Comparison of ENCODE assay signal across 9 cellular contexts in genomic region chr18:9684901-9685738, GRCh38. TPM values are rescaled to one million over a fixed set of nuclear protein-coding genes. Genes with fewer than 3 reads are reported as not detected.
DNase-seq lines count a peak whose midpoint lies in the region; ATAC-seq and TF ChIP-seq lines count a peak whose summit lies in the region.
"Had no signal": no experiment of that assay in that cellular context is flagged by ENCODE, and none has a peak within 500 bp of the region (broad histone marks: within the 10 kb centered on the region; RNA-seq: fewer than 3 reads in every experiment).

No MANE protein-coding gene starts in this region.

- no peaks in the 10 kb centered on the region for H3K9me3 Mint-ChIP-seq in HFFc6
- H3K9me3 Mint-ChIP-seq: immature natural killer cell had no signal

- peak overlapping the region; percentile 66 for H3K27ac Mint-ChIP-seq in HFFc6
- H3K27ac Mint-ChIP-seq: immature natural killer cell had no signal

- peaks cover 46% of the 10 kb centered on the region for H3K4me1 Mint-ChIP-seq in HFFc6 (ENCODE audit: low read depth)
- H3K4me1 Mint-ChIP-seq: immature natural killer cell had no signal

- no peaks in the 10 kb centered on the region for H3K36me3 Mint-ChIP-seq in HFFc6 (ENCODE audit: low read depth)
- H3K36me3 Mint-ChIP-seq: immature natural killer cell had no signal

- TF ChIP-seq CTCF in HFFc6 (IDR thresholded peaks at IDR 0.05) (no peak), right atrium auricular region (IDR thresholded peaks at IDR 0.05) (no peak)

- ATAC-seq in HG02759 (IDR thresholded peaks at IDR 0.05; ENCODE audit: unreplicated experiment): no peak
- no peak for ATAC-seq in HG02938 (IDR thresholded peaks at IDR 0.05; ENCODE audit: unreplicated experiment)

- H3K9me3 ChIP-seq in right atrium auricular region (no peaks in the 10 kb centered on the region), subcutaneous abdominal adipose tissue (ENCODE audit: control insufficient read depth in 5 of 5, low read length in 5 of 5) (no peaks in the 10 kb centered on the region)

- H3K4me3 Mint-ChIP-seq in HFFc6: peak overlapping the region; percentile 81
- H3K4me3 Mint-ChIP-seq: immature natural killer cell had no signal

- peak; percentile 5 for DNase-seq in HFFc6
- peak; percentile 93 for DNase-seq in amniotic epithelial cell (ENCODE audit: low read depth)
- peak; percentile 77 for DNase-seq in right atrium auricular region (ENCODE audit: low spot score)
- DNase-seq in DMS53 treated with DMSO at 0.1 percent for 48 hours (lab: John Stamatoyannopoulos, UW; ENCODE audit: unreplicated experiment): no peak
- no peak for DNase-seq in stimulated activated CD4-positive, alpha-beta T cell treated with anti-CD3 and anti-CD28 coated beads, Interleukin-4, amount 100 ng/mL, for 1 hour
- DNase-seq: immature natural killer cell had no signal

- H3K27me3 ChIP-seq in right atrium auricular region: no peaks in the 10 kb centered on the region
- H3K27me3 ChIP-seq in subcutaneous abdominal adipose tissue (ENCODE audit: control insufficient read depth in 5 of 5, insufficient read depth in 4 of 5, low read length in 5 of 5): no peaks in the 10 kb centered on the region

- H3K9ac ChIP-seq in subcutaneous abdominal adipose tissue (ENCODE audit: low read length in 5 of 5): peak overlapping the region in 2 of 5 donors; percentile 25 to 43

- H3K4me3 ChIP-seq in right atrium auricular region (no peak overlapping the region), subcutaneous abdominal adipose tissue (ENCODE audit: low read depth in 1 of 5, low read length in 5 of 5) (peak overlapping the region in 2 of 5 donors; percentile 12 to 33)

- H3K27ac ChIP-seq in right atrium auricular region (peak overlapping the region; percentile 76 to 78), subcutaneous abdominal adipose tissue (ENCODE audit: low read depth, low read length) (peak overlapping the region; percentile 19)

- H3K4me1 ChIP-seq in right atrium auricular region (peaks cover 3 to 27% of the 10 kb centered on the region in 2 donors), subcutaneous abdominal adipose tissue (ENCODE audit: control insufficient read depth in 5 of 5, insufficient read depth in 5 of 5, low read length in 5 of 5) (peaks cover 0 to 19% (median 18%) of the 10 kb centered on the region in 5 donors)

- H3K27me3 Mint-ChIP-seq in HFFc6 (ENCODE audit: insufficient read depth): no peaks in the 10 kb centered on the region; the same call in 1 of the 2 replicates

- no peaks in the 10 kb centered on the region for H3K36me3 ChIP-seq in right atrium auricular region
- H3K36me3 ChIP-seq in subcutaneous abdominal adipose tissue (ENCODE audit: control insufficient read depth in 5 of 5, insufficient read depth in 5 of 5, low read length in 5 of 5): no peaks in the 10 kb centered on the region

RNA-seq across cellular contexts. Expression of gene RAB31, which starts 23.0 kb away (rescaled TPM):
- total RNA-seq in HFFc6 (2021; fragmentation: NEBNext Ultra II Directional; extraction: Animal tissue kit (Norgen Biotek cat#: 25700)): 10 to 100 TPM; 29.4 to 47.5 (median 43.5) TPM
- 10 to 100 TPM in 1 of 2 donors, 1 to 10 TPM in 1; 9.9 to 29.2 TPM for total RNA-seq in right atrium auricular region

Comparison
In these comparisons a context has a peak if more than half of its experiments do, and no peak if none do; other contexts are left out.
1. DNase-seq: peak in HFFc6 (single experiment), amniotic epithelial cell (single experiment) and right atrium auricular region (single experiment); none in DMS53 treated with DMSO at 0.1 percent for 48 hours (single experiment) and stimulated activated CD4-positive, alpha-beta T cell treated with anti-CD3 and anti-CD28 coated beads, Interleukin-4, amount 100 ng/mL, for 1 hour (single experiment).